Comparison of ENCODE assay signal across 30 cellular contexts in genomic region chr11:118169300-118170140, GRCh38. TPM values are rescaled to one million over a fixed set of nuclear protein-coding genes. Genes with fewer than 3 reads are reported as not detected.
"Had no signal": no experiment of that assay in that cellular context is flagged by ENCODE, and none has a peak within 500 bp of the region (broad histone marks: within the 10 kb centered on the region; RNA-seq: fewer than 3 reads in every experiment).

No MANE protein-coding gene starts in this region.

- H3K9me3 Mint-ChIP-seq: activated CD4-positive, alpha-beta memory T cell treated with anti-CD3 and anti-CD28 coated beads for 36 hours; activated CD4-positive, alpha-beta T cell treated with anti-CD3 and anti-CD28 coated beads, Interleukin-2, amount 10 ng/mL, durations not matched to agents 7 days and 5 days; activated naive CD4-positive, alpha-beta T cell treated with anti-CD3 and anti-CD28 coated beads, Interleukin-2, amount 50 U/mL, for 72 hours; activated naive CD8-positive, alpha-beta T cell treated with anti-CD3 and anti-CD28 coated beads, Interleukin-2, amount 50 U/mL, for 24 hours; activated T-cell treated with anti-CD3 and anti-CD28 coated beads, Interleukin-2, amount 50 U/mL, for 72 hours; central memory CD8-positive, alpha-beta T cell had no signal

- FAIRE-seq: bronchial epithelial cell had no signal

- H3K27me3 ChIP-seq: ascending aorta, body of pancreas had no signal

- ATAC-seq: activated naive CD4-positive, alpha-beta T cell treated with anti-CD3 and anti-CD28 coated beads, Interleukin-2, amount 50 U/mL, for 72 hours; activated naive CD8-positive, alpha-beta T cell treated with anti-CD3 and anti-CD28 coated beads, Interleukin-2, amount 50 U/mL, for 24 hours; activated T-cell treated with anti-CD3 and anti-CD28 coated beads, Interleukin-2, amount 50 U/mL, for 72 hours; body of pancreas; Panc1 had no signal

- H3K4me3 ChIP-seq: ascending aorta, body of pancreas had no signal

- H3K4me3 Mint-ChIP-seq: activated CD4-positive, alpha-beta memory T cell treated with anti-CD3 and anti-CD28 coated beads for 36 hours; activated CD4-positive, alpha-beta T cell treated with anti-CD3 and anti-CD28 coated beads, Interleukin-2, amount 10 ng/mL, durations not matched to agents 7 days and 5 days; activated naive CD8-positive, alpha-beta T cell treated with anti-CD3 and anti-CD28 coated beads, Interleukin-2, amount 50 U/mL, for 24 hours; activated T-cell treated with anti-CD3 and anti-CD28 coated beads, Interleukin-2, amount 50 U/mL, for 72 hours; central memory CD8-positive, alpha-beta T cell had no signal

- H3K9me3 ChIP-seq: ascending aorta, body of pancreas had no signal

- H3K27ac Mint-ChIP-seq: activated CD4-positive, alpha-beta memory T cell treated with anti-CD3 and anti-CD28 coated beads for 36 hours; activated naive CD4-positive, alpha-beta T cell treated with anti-CD3 and anti-CD28 coated beads, Interleukin-2, amount 50 U/mL, for 72 hours; activated naive CD8-positive, alpha-beta T cell treated with anti-CD3 and anti-CD28 coated beads, Interleukin-2, amount 50 U/mL, for 24 hours; activated T-cell treated with anti-CD3 and anti-CD28 coated beads, Interleukin-2, amount 50 U/mL, for 72 hours had no signal

- H3K4me1 ChIP-seq: ascending aorta had no signal

- H3K27ac ChIP-seq: ascending aorta, body of pancreas, VCaP had no signal

- H3K4me1 Mint-ChIP-seq: central memory CD8-positive, alpha-beta T cell had no signal

- H3K36me3 ChIP-seq: ascending aorta had no signal

- DNase-seq: activated CD4-positive, alpha-beta memory T cell treated with anti-CD3 and anti-CD28 coated beads for 36 hours; activated CD4-positive, alpha-beta T cell treated with anti-CD3 and anti-CD28 coated beads, Interleukin-2, amount 10 ng/mL, durations not matched to agents 7 days and 5 days; activated CD4-positive, CD25-positive, alpha-beta regulatory T cell; activated CD8-positive, alpha-beta memory T cell treated with anti-CD3 and anti-CD28 coated beads for 24 hours; activated naive CD8-positive, alpha-beta T cell treated with anti-CD3 and anti-CD28 coated beads, Interleukin-2, amount 50 U/mL, for 24 hours; activated T-cell treated with anti-CD3 and anti-CD28 coated beads, Interleukin-2, amount 50 U/mL, for 72 hours; amniotic stem cell; body of pancreas; KG1; NCI-H1092 treated with DMSO at 0.1 percent for 48 hours; NCI-H1417 treated with DMSO at 0.1 percent for 48 hours; NCI-H1694; NCI-H2029; NCI-H510A treated with DMSO at 0.1 percent for 48 hours; NCI-H69; NK-92 treated with Interleukin-12 subunit alpha and Interleukin-12 subunit beta, amount 100 ng/mL, for 24 hours; OCI-M1; RPMI8226; SHP77 treated with DMSO at 0.1 percent for 48 hours; T-helper 1 cell had no signal

- H3K36me3 Mint-ChIP-seq: activated CD4-positive, alpha-beta memory T cell treated with anti-CD3 and anti-CD28 coated beads for 36 hours; activated naive CD4-positive, alpha-beta T cell treated with anti-CD3 and anti-CD28 coated beads, Interleukin-2, amount 50 U/mL, for 72 hours had no signal

RNA-seq across cellular contexts. Expression of gene SCN2B, which starts 6.9 kb away (rescaled TPM):
- total RNA-seq: activated CD4-positive, alpha-beta memory T cell treated with anti-CD3 and anti-CD28 coated beads for 36 hours; activated CD4-positive, alpha-beta T cell treated with anti-CD3 and anti-CD28 coated beads, Interleukin-2, amount 10 ng/mL, durations not matched to agents 7 days and 5 days; activated T-cell treated with anti-CD3 and anti-CD28 coated beads, Interleukin-2, amount 50 U/mL, for 72 hours; LHCN-M2; SK-MEL-5; T-helper 2 cell treated with Interferon-gamma antibody and Interleukin-4, amounts not matched to agents 100 ng/mL and 5 ng/mL, for 36 hours had no signal

RNA-seq across cellular contexts. Expression of gene SCN4B, which starts 16.9 kb away (rescaled TPM):
- total RNA-seq: LHCN-M2, SK-MEL-5 had no signal

RNA-seq across cellular contexts. Expression of gene JAML, which starts 55.3 kb away (rescaled TPM):
- total RNA-seq: ascending aorta, bronchial epithelial cell, LHCN-M2, M059J, SK-MEL-5 had no signal
